Comparison of ENCODE assay signal across 8 cellular contexts in genomic region chr10:84333864-84334451, GRCh38. TPM values are rescaled to one million over a fixed set of nuclear protein-coding genes. Genes with fewer than 3 reads are reported as not detected.
DNase-seq lines count a peak whose midpoint lies in the region; ATAC-seq and TF ChIP-seq lines count a peak whose summit lies in the region.

No MANE protein-coding gene starts in this region.

- no peaks in the 10 kb centered on the region for H3K9me3 Mint-ChIP-seq in activated CD4-positive, alpha-beta T cell treated with anti-CD3 and anti-CD28 coated beads, Interleukin-2, amount 10 ng/mL, durations not matched to agents 7 days and 5 days
- no peaks in the 10 kb centered on the region for H3K9me3 Mint-ChIP-seq in osteocyte (ENCODE audit: unreplicated experiment)

- POLR2A ChIA-PET in activated CD4-positive, alpha-beta T cell treated with anti-CD3 and anti-CD28 coated beads, Interleukin-2, amount 10 ng/mL, durations not matched to agents 7 days and 5 days (lab: Charles Lee) = no interaction called here

- H3K27me3 Mint-ChIP-seq in activated CD4-positive, alpha-beta T cell treated with anti-CD3 and anti-CD28 coated beads, Interleukin-2, amount 10 ng/mL, durations not matched to agents 7 days and 5 days = no peaks in the 10 kb centered on the region
- H3K27me3 Mint-ChIP-seq in osteocyte (ENCODE audit: unreplicated experiment) = no peaks in the 10 kb centered on the region

- H3K4me1 Mint-ChIP-seq in activated CD4-positive, alpha-beta T cell treated with anti-CD3 and anti-CD28 coated beads, Interleukin-2, amount 10 ng/mL, durations not matched to agents 7 days and 5 days = peaks cover 49% of the 10 kb centered on the region
- H3K4me1 Mint-ChIP-seq in osteocyte (ENCODE audit: unreplicated experiment) = peaks cover 43% of the 10 kb centered on the region

- H3K4me3 Mint-ChIP-seq in activated CD4-positive, alpha-beta T cell treated with anti-CD3 and anti-CD28 coated beads, Interleukin-2, amount 10 ng/mL, durations not matched to agents 7 days and 5 days = peak overlapping the region; percentile 36
- H3K4me3 Mint-ChIP-seq in osteocyte (ENCODE audit: unreplicated experiment) = no peak overlapping the region

- ATAC-seq in GM21515 (IDR thresholded peaks at IDR 0.05; ENCODE audit: unreplicated experiment) = peak; percentile 30

- in situ Hi-C loops in Caki2 (cut with HindIII; ENCODE audit: low pct_unique_long_range_greater_than_20kb, low sequenced_read_pairs) = no loop called here

- DNase-seq in Caki2 (ENCODE audit: low read depth) (peak; percentile 43), KG1 (lab: John Stamatoyannopoulos, UW) (peak; percentile 34), fibroblast of villous mesenchyme (ENCODE audit: low read depth) (peak; percentile 10), osteocyte (ENCODE audit: extremely low spot score, unreplicated experiment) (no peak), superior temporal gyrus (ENCODE audit: extremely low spot score) (no peak)
- peak; percentile 81 for DNase-seq in activated CD4-positive, alpha-beta T cell treated with anti-CD3 and anti-CD28 coated beads, Interleukin-2, amount 10 ng/mL, durations not matched to agents 7 days and 5 days
- DNase-seq in stimulated activated CD8-positive, alpha-beta memory T cell treated with anti-CD3 and anti-CD28 coated beads, Interleukin-7, amount 100 ng/mL, for 4 hours (ENCODE audit: low read depth in 2 of 2) = peak; percentile 48 to 73

- TF ChIP-seq CTCF in fibroblast of villous mesenchyme (IDR thresholded peaks at IDR 0.05; ENCODE audit: insufficient read depth, low read depth, low read length) (no peak), osteocyte (IDR thresholded peaks at IDR 0.05) (no peak)

- H3K27ac Mint-ChIP-seq in activated CD4-positive, alpha-beta T cell treated with anti-CD3 and anti-CD28 coated beads, Interleukin-2, amount 10 ng/mL, durations not matched to agents 7 days and 5 days = peak overlapping the region; percentile 84
- H3K27ac Mint-ChIP-seq in osteocyte (ENCODE audit: unreplicated experiment) = no peak overlapping the region

- no peak overlapping the region for H3K4me3 ChIP-seq in fibroblast of villous mesenchyme (ENCODE audit: low read depth, low read length)

- H3K36me3 Mint-ChIP-seq in activated CD4-positive, alpha-beta T cell treated with anti-CD3 and anti-CD28 coated beads, Interleukin-2, amount 10 ng/mL, durations not matched to agents 7 days and 5 days (ENCODE audit: low read depth) = peaks cover 22% of the 10 kb centered on the region
- no peaks in the 10 kb centered on the region for H3K36me3 Mint-ChIP-seq in osteocyte (ENCODE audit: unreplicated experiment)

- CTCF ChIA-PET in activated CD4-positive, alpha-beta T cell treated with anti-CD3 and anti-CD28 coated beads, Interleukin-2, amount 10 ng/mL, durations not matched to agents 7 days and 5 days (lab: Charles Lee) = interaction anchor here (1.1 to 1.5 kb wide), 4 partner anchors 13 to 67 kb away, joined by 3 to 12 read pairs (median 4); no protein-coding TSS in a partner anchor

RNA-seq across cellular contexts. Expression of gene CCSER2, which starts 5.6 kb away (rescaled TPM):
- 9.5 and 24.9 TPM in 2 replicates for total RNA-seq in Caki2 (2014; rRNA removed; shearing (Covaris generic); ENCODE audit: low replicate concordance)
- 10 to 100 TPM; 86.4 to 93.1 TPM for total RNA-seq in activated CD4-positive, alpha-beta T cell treated with anti-CD3 and anti-CD28 coated beads, Interleukin-2, amount 10 ng/mL, durations not matched to agents 7 days and 5 days
- total RNA-seq in fibroblast of villous mesenchyme (34.8 and 48.4 TPM in 2 replicates), osteocyte (66.8 and 70.3 TPM in 2 replicates)

Comparison
In these comparisons a context has a peak if more than half of its experiments do, and no peak if none do; other contexts are left out.
1. DNase-seq: peak in Caki2 (single experiment), KG1 (single experiment), activated CD4-positive, alpha-beta T cell treated with anti-CD3 and anti-CD28 coated beads, Interleukin-2, amount 10 ng/mL, durations not matched to agents 7 days and 5 days (single experiment), fibroblast of villous mesenchyme (single experiment) and stimulated activated CD8-positive, alpha-beta memory T cell treated with anti-CD3 and anti-CD28 coated beads, Interleukin-7, amount 100 ng/mL, for 4 hours (2 of 2); none in osteocyte (single experiment) and superior temporal gyrus (single experiment).